1 cellular context compared by ENCODE assay signal in the genomic region with DNA sequence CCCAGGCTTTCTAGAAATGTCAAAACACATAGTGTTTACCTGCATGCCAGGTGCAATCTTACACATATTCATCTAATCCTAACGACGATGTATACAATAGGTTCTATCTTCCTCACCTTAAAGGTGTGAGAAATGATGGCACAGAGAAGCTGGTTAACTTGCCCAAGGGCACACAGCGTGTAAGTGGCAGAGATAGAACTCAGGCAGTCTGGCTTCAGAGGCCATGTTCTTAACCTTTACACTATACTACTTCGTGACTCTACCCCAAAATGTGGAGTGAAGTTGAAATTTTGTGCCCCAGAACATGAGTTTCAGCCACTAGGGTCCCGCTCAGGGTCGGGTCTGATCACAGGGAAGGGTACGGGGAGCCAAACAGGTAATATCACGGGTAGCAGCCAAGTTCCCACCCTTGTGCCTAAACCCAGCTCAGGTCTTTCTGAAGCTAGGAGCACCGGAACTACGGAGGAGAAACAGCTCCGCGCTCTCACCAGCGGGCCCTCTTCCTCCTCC.
TF ChIP-seq lines count a peak whose summit lies in the region.

No MANE protein-coding gene starts in this region.

TF ChIP-seq in K562, 482 proteins besides CTCF, POLR2A, EP300 and RAD21 (continues in another document):
- no peak for TF ChIP-seq ARID2 (IDR thresholded peaks at IDR 0.05)
- TF ChIP-seq, protein P1, sequence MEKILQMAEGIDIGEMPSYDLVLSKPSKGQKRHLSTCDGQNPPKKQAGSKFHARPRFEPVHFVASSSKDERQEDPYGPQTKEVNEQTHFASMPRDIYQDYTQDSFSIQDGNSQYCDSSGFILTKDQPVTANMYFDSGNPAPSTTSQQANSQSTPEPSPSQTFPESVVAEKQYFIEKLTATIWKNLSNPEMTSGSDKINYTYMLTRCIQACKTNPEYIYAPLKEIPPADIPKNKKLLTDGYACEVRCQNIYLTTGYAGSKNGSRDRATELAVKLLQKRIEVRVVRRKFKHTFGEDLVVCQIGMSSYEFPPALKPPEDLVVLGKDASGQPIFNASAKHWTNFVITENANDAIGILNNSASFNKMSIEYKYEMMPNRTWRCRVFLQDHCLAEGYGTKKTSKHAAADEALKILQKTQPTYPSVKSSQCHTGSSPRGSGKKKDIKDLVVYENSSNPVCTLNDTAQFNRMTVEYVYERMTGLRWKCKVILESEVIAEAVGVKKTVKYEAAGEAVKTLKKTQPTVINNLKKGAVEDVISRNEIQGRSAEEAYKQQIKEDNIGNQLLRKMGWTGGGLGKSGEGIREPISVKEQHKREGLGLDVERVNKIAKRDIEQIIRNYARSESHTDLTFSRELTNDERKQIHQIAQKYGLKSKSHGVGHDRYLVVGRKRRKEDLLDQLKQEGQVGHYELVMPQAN (IDR thresholded peaks at IDR 0.05; ENCODE audit: borderline replicate concordance): no peak
- peak; percentile 83; the same call in 1 of the 2 replicates for TF ChIP-seq PTBP1 (IDR thresholded peaks at IDR 0.05; ENCODE audit: low read depth, low read length)
- TF ChIP-seq CREB1 (IDR thresholded peaks at IDR 0.05): no peak
- no peak for TF ChIP-seq CREB1 (CRISPR knock-in tag; IDR thresholded peaks at IDR 0.05)
- TF ChIP-seq MITF (IDR thresholded peaks at IDR 0.05): no peak
- TF ChIP-seq DACH1 (IDR thresholded peaks at IDR 0.05; ENCODE audit: partially characterized antibody): peak; percentile 31
- TF ChIP-seq STAT5B (CRISPR knock-in tag; IDR thresholded peaks at IDR 0.05): no peak
- peak; percentile 51; the same call in 1 of the 2 replicates for TF ChIP-seq ZNF3 (CRISPR knock-in tag; IDR thresholded peaks at IDR 0.05)
- 0 out of 4 replicates have a peak, but pooled peaks of 1 of the 2 experiments have one; percentile 29 for TF ChIP-seq SIN3A (IDR thresholded peaks at IDR 0.05; ENCODE audit: borderline replicate concordance in 2 of 2, control insufficient read depth in 1 of 2, low read depth in 2 of 2, low read length in 2 of 2)
- no peak for TF ChIP-seq RBFOX2 (IDR thresholded peaks at IDR 0.05; ENCODE audit: low read depth, low read length)
- peak; percentile 67 for TF ChIP-seq THAP12 (CRISPR knock-in tag; IDR thresholded peaks at IDR 0.05)
- 0 out of 2 replicates have a peak, but pooled peaks have one; percentile 84 for TF ChIP-seq ZC3H11A (IDR thresholded peaks at IDR 0.05; ENCODE audit: low read depth, low read length)
- TF ChIP-seq JUND (IDR thresholded peaks at IDR 0.05; ENCODE audit: borderline replicate concordance, low read depth, low read length): no peak
- no peak for TF ChIP-seq JUND (tag; IDR thresholded peaks at IDR 0.05; ENCODE audit: borderline replicate concordance, low read depth, low read length)
- TF ChIP-seq ZNF785 (CRISPR knock-in tag; IDR thresholded peaks at IDR 0.05): no peak
- TF ChIP-seq, protein P2, sequence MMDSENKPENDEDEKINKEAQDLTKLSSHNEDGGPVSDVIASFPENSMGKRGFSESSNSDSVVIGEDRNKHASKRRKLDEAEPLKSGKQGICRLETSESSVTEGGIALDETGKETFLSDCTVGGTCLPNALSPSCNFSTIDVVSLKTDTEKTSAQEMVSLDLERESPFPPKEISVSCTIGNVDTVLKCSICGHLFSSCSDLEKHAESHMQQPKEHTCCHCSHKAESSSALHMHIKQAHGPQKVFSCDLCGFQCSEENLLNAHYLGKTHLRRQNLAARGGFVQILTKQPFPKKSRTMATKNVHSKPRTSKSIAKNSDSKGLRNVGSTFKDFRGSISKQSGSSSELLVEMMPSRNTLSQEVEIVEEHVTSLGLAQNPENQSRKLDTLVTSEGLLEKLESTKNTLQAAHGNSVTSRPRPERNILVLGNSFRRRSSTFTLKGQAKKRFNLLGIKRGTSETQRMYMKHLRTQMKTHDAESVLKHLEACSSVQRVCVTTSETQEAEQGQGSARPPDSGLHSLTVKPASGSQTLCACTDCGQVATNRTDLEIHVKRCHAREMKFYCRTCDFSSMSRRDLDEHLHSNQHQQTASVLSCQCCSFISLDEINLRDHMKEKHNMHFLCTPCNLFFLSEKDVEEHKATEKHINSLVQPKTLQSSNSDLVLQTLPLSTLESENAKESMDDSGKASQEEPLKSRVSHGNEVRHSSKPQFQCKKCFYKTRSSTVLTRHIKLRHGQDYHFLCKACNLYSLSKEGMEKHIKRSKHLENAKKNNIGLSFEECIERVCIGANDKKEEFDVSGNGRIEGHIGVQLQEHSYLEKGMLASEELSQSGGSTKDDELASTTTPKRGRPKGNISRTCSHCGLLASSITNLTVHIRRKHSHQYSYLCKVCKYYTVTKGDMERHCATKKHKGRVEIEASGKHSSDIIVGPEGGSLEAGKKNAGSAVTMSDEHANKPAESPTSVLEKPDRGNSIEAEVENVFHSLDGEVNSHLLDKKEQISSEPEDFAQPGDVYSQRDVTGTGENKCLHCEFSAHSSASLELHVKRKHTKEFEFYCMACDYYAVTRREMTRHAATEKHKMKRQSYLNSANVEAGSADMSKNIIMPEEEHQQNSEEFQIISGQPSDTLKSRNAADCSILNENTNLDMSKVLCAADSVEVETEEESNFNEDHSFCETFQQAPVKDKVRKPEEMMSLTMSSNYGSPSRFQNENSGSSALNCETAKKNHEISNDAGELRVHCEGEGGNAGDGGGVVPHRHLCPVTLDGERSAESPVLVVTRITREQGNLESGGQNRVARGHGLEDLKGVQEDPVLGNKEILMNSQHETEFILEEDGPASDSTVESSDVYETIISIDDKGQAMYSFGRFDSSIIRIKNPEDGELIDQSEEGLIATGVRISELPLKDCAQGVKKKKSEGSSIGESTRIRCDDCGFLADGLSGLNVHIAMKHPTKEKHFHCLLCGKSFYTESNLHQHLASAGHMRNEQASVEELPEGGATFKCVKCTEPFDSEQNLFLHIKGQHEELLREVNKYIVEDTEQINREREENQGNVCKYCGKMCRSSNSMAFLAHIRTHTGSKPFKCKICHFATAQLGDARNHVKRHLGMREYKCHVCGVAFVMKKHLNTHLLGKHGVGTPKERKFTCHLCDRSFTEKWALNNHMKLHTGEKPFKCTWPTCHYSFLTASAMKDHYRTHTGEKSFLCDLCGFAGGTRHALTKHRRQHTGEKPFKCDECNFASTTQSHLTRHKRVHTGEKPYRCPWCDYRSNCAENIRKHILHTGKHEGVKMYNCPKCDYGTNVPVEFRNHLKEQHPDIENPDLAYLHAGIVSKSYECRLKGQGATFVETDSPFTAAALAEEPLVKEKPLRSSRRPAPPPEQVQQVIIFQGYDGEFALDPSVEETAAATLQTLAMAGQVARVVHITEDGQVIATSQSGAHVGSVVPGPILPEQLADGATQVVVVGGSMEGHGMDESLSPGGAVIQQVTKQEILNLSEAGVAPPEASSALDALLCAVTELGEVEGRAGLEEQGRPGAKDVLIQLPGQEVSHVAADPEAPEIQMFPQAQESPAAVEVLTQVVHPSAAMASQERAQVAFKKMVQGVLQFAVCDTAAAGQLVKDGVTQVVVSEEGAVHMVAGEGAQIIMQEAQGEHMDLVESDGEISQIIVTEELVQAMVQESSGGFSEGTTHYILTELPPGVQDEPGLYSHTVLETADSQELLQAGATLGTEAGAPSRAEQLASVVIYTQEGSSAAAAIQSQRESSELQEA (IDR thresholded peaks at IDR 0.05; ENCODE audit: low read depth): 0 out of 2 replicates have a peak, but pooled peaks have one; percentile 19
- TF ChIP-seq RBM25 (IDR thresholded peaks at IDR 0.05; ENCODE audit: low read depth, low read length, severe bottlenecking): peak; percentile 97
- TF ChIP-seq NFXL1 (CRISPR knock-in tag; IDR thresholded peaks at IDR 0.05): 0 out of 2 replicates have a peak, but pooled peaks have one; percentile 18
- TF ChIP-seq, protein P3, sequence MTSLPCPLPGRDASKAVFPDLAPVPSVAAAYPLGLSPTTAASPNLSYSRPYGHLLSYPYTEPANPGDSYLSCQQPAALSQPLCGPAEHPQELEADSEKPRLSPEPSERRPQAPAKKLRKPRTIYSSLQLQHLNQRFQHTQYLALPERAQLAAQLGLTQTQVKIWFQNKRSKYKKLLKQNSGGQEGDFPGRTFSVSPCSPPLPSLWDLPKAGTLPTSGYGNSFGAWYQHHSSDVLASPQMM (CRISPR knock-in tag; IDR thresholded peaks at IDR 0.05): no peak
- peak; percentile 17; the same call in 1 of the 2 replicates for TF ChIP-seq PHB2 (IDR thresholded peaks at IDR 0.05; ENCODE audit: low read depth)
- TF ChIP-seq SRF (CRISPR knock-in tag; IDR thresholded peaks at IDR 0.05): 0 out of 4 replicates have a peak, but pooled peaks of 1 of the 2 experiments have one; percentile 53
- no peak for TF ChIP-seq VEZF1 (CRISPR knock-in tag; IDR thresholded peaks at IDR 0.05)
- peak; percentile 50; the same call in 1 of the 2 replicates for TF ChIP-seq ZNF764 (CRISPR knock-in tag; IDR thresholded peaks at IDR 0.05; ENCODE audit: low read depth)
- peak; percentile 12; the same call in 1 of the 2 replicates for TF ChIP-seq ZNF431 (CRISPR knock-in tag; IDR thresholded peaks at IDR 0.05)
- TF ChIP-seq GATAD2B (IDR thresholded peaks at IDR 0.05; ENCODE audit: borderline replicate concordance): peak; percentile 36; the same call in 1 of the 2 replicates
- TF ChIP-seq FOXK2 (conservative IDR thresholded peaks at IDR 0.05 in 1 of 2, IDR thresholded peaks at IDR 0.05 in 1 of 2; ENCODE audit: low read depth in 2 of 2): no peak
- 0 out of 2 replicates have a peak, but pooled peaks have one; percentile 12 for TF ChIP-seq SMARCE1 (IDR thresholded peaks at IDR 0.05)
- 0 out of 4 replicates have a peak, but pooled peaks of 1 of the 2 experiments have one; percentile 14 for TF ChIP-seq TBL1XR1 (IDR thresholded peaks at IDR 0.05; ENCODE audit: low read length in 2 of 2)
- no peak for TF ChIP-seq ZNF644 (tag; IDR thresholded peaks at IDR 0.05; ENCODE audit: low read depth)
- peak; percentile 72; the same call in 1 of the 2 replicates for TF ChIP-seq FOXK1 (CRISPR knock-in tag; IDR thresholded peaks at IDR 0.05; ENCODE audit: borderline replicate concordance)
- peak; percentile 22 for TF ChIP-seq BRD9 (IDR thresholded peaks at IDR 0.05; ENCODE audit: low read depth, partially characterized antibody)
- peak in 1 of 2 experiments; percentile 44; a peak in 1 of 4 replicates for TF ChIP-seq NONO (IDR thresholded peaks at IDR 0.05; ENCODE audit: low read depth in 2 of 2, low read length in 1 of 2)
- TF ChIP-seq ZNF232 (CRISPR knock-in tag; IDR thresholded peaks at IDR 0.05): peak; percentile 65; the same call in 1 of the 2 replicates
- TF ChIP-seq THRAP3 (IDR thresholded peaks at IDR 0.05; ENCODE audit: borderline replicate concordance): peak; percentile 65; the same call in 1 of the 2 replicates
- peak; percentile 71; the same call in 1 of the 2 replicates for TF ChIP-seq CBX1 (IDR thresholded peaks at IDR 0.05; ENCODE audit: low read depth)
- TF ChIP-seq GATAD2A (IDR thresholded peaks at IDR 0.05): no peak
- no peak for TF ChIP-seq ZFP30 (CRISPR knock-in tag; IDR thresholded peaks at IDR 0.05; ENCODE audit: borderline replicate concordance)
- peak; percentile 16 for TF ChIP-seq HDAC3 (IDR thresholded peaks at IDR 0.05; ENCODE audit: borderline replicate concordance, partially characterized antibody)
- 0 out of 4 replicates have a peak, but pooled peaks of 1 of the 2 experiments have one; percentile 72 for TF ChIP-seq CSDE1 (IDR thresholded peaks at IDR 0.05)
- peak; percentile 81 for TF ChIP-seq CBFA2T3 (IDR thresholded peaks at IDR 0.05)
- 0 out of 2 replicates have a peak, but pooled peaks have one; percentile 54 for TF ChIP-seq NR4A1 (CRISPR knock-in tag; IDR thresholded peaks at IDR 0.05)
- TF ChIP-seq NR4A1 (tag; IDR thresholded peaks at IDR 0.05): 0 out of 2 replicates have a peak, but pooled peaks have one; percentile 33
- TF ChIP-seq ZNF639 (CRISPR knock-in tag; conservative IDR thresholded peaks at IDR 0.05 in 1 of 2, IDR thresholded peaks at IDR 0.05 in 1 of 2): no peak
- no peak for TF ChIP-seq TAL1 (IDR thresholded peaks at IDR 0.05)
